Comparison of ENCODE assay signal across 10 cellular contexts in the genomic region with DNA sequence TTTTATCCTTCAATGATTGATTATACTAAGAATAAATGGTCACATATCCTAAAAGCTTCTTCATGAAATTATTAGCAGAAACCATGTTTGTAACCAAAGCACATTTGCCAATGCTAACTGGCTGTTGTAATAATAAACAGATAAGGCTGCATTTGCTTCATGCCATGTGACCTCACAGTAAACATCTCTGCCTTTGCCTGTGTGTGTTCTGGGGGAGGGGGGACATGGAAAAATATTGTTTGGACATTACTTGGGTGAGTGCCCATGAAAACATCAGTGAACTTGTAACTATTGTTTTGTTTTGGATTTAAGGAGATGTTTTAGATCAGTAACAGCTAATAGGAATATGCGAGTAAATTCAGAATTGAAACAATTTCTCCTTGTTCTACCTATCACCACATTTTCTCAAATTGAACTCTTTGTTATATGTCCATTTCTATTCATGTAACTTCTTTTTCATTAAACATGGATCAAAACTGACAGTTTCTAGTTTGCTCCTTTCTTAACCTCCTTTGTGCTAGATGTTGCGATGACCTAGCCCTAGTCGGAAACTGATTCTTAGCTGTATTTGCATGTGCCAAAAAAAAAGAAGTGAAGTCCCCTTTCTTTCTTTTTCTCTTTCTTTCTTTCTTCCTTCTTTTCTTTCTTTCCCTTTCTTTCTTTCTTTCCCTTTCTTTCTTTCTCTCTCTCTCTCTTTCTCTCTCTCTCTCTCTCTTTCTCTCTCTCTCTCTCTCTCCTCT. TPM values are rescaled to one million over a fixed set of nuclear protein-coding genes. Genes with fewer than 3 reads are reported as not detected.
A peak's percentile ranks its signal among the peaks of the same experiment; 100 is the strongest.
DNase-seq lines count a peak whose midpoint lies in the region; ATAC-seq and TF ChIP-seq lines count a peak whose summit lies in the region.
"Had no signal": no experiment of that assay in that cellular context is flagged by ENCODE, and none has a peak within 500 bp of the region (broad histone marks: within the 10 kb centered on the region; RNA-seq: fewer than 3 reads in every experiment).

No MANE protein-coding gene starts in this region.

- H3K27ac ChIP-seq in hepatocyte (peak overlapping the region; percentile 80), subcutaneous abdominal adipose tissue (ENCODE audit: low read depth, low read length) (peak overlapping the region; percentile 55)

- H3K27me3 ChIP-seq in hepatocyte (no peaks in the 10 kb centered on the region), subcutaneous abdominal adipose tissue (ENCODE audit: control insufficient read depth in 5 of 5, insufficient read depth in 4 of 5, low read length in 5 of 5) (no peaks in the 10 kb centered on the region)

- no peak for TF ChIP-seq CTCF in hepatocyte (IDR thresholded peaks at IDR 0.05; ENCODE audit: poor library complexity)

- no peaks in the 10 kb centered on the region for H4K20me1 ChIP-seq in hepatocyte (ENCODE audit: insufficient read depth, poor library complexity, severe bottlenecking)

- no peaks in the 10 kb centered on the region for H3K9me3 ChIP-seq in hepatocyte (ENCODE audit: low read depth)
- H3K9me3 ChIP-seq in subcutaneous abdominal adipose tissue (ENCODE audit: control insufficient read depth in 5 of 5, low read length in 5 of 5) = no peaks in the 10 kb centered on the region

- CTCF ChIA-PET in HEK293T (lab: Yijun Ruan, JAX) = no interaction called here

- WGBS in hepatocyte (ENCODE audit: low lambda C conversion rate, missing lambda C conversion rate) = 78% methylated on average over 3 of the region's 3 CpGs

- POLR2A ChIA-PET in HEK293T (lab: Yijun Ruan, JAX) = no interaction called here

- peak overlapping the region; percentile 72 for H2AFZ ChIP-seq in hepatocyte

- H3K36me3 ChIP-seq in hepatocyte (replicated peaks; ENCODE audit: insufficient read depth, low read depth) = no peaks in the 10 kb centered on the region
- no peaks in the 10 kb centered on the region for H3K36me3 ChIP-seq in subcutaneous abdominal adipose tissue (ENCODE audit: control insufficient read depth in 5 of 5, insufficient read depth in 5 of 5, low read length in 5 of 5)

- ATAC-seq in SK-N-SH treated with all-trans-retinoic acid at 6 μM for 48 hours (peak; percentile 43; the same call in 2 of the 3 replicates), GM21528 (IDR thresholded peaks at IDR 0.05; ENCODE audit: low FRiP score, unreplicated experiment) (no peak)

- H3K9me2 ChIP-seq in hepatocyte (replicated peaks; ENCODE audit: insufficient read depth) = no peaks in the 10 kb centered on the region

- H3K4me3 ChIP-seq in hepatocyte = no peak overlapping the region
- no peak overlapping the region for H3K4me3 ChIP-seq in subcutaneous abdominal adipose tissue (ENCODE audit: low read depth in 1 of 5, low read length in 5 of 5)

- H3K9ac ChIP-seq in subcutaneous abdominal adipose tissue (ENCODE audit: low read length in 5 of 5) = no peak overlapping the region

- H3K4me2 ChIP-seq in hepatocyte = peak overlapping the region; percentile 66

- H3K4me1 ChIP-seq in hepatocyte (ENCODE audit: insufficient read depth) (peaks cover 30% of the 10 kb centered on the region), subcutaneous abdominal adipose tissue (ENCODE audit: control insufficient read depth in 5 of 5, insufficient read depth in 5 of 5, low read length in 5 of 5) (peaks cover 0 to 20% (median 12%) of the 10 kb centered on the region in 5 donors)

- H3K79me2 ChIP-seq in hepatocyte = no peaks in the 10 kb centered on the region

- DNase-seq in NCI-H1105 treated with DMSO at 0.1 percent for 48 hours (lab: John Stamatoyannopoulos, UW) (peak; percentile 5), NCI-H1105 (lab: John Stamatoyannopoulos, UW) (no peak), hepatocyte (ENCODE audit: low spot score) (peak; percentile 56), HEK293T (ENCODE audit: extremely low spot score) (no peak)
- no peak for DNase-seq in activated CD4-positive, alpha-beta T cell treated with anti-CD3 and anti-CD28 coated beads, Interleukin-2, amount 50 U/mL, for 48 hours
- DNase-seq: NCI-H2171, SW 1271 had no signal

TF ChIP-seq in SK-N-SH treated with all-trans-retinoic acid at 6 μM for 48 hours, 23 proteins besides CTCF, POLR2A, EP300 and RAD21:
- TF ChIP-seq, protein P1, sequence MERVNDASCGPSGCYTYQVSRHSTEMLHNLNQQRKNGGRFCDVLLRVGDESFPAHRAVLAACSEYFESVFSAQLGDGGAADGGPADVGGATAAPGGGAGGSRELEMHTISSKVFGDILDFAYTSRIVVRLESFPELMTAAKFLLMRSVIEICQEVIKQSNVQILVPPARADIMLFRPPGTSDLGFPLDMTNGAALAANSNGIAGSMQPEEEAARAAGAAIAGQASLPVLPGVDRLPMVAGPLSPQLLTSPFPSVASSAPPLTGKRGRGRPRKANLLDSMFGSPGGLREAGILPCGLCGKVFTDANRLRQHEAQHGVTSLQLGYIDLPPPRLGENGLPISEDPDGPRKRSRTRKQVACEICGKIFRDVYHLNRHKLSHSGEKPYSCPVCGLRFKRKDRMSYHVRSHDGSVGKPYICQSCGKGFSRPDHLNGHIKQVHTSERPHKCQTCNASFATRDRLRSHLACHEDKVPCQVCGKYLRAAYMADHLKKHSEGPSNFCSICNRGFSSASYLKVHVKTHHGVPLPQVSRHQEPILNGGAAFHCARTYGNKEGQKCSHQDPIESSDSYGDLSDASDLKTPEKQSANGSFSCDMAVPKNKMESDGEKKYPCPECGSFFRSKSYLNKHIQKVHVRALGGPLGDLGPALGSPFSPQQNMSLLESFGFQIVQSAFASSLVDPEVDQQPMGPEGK (CRISPR knock-in tag; IDR thresholded peaks at IDR 0.05; ENCODE audit: borderline replicate concordance) = peak; percentile 80; the same call in 1 of the 2 replicates
- no peak for TF ChIP-seq BACH2 (CRISPR knock-in tag; IDR thresholded peaks at IDR 0.05; ENCODE audit: borderline replicate concordance)
- no peak for TF ChIP-seq GLIS3 (CRISPR knock-in tag; IDR thresholded peaks at IDR 0.05)
- TF ChIP-seq SNAI2 (CRISPR knock-in tag; IDR thresholded peaks at IDR 0.05) = no peak
- TF ChIP-seq ZFP3 (CRISPR knock-in tag; IDR thresholded peaks at IDR 0.05) = 0 out of 2 replicates have a peak, but pooled peaks have one; percentile 26
- peak; percentile 5; the same call in 1 of the 2 replicates for TF ChIP-seq ISL1 (CRISPR knock-in tag; IDR thresholded peaks at IDR 0.05)
- no peak for TF ChIP-seq ZC3H10 (CRISPR knock-in tag; IDR thresholded peaks at IDR 0.05)
TF ChIP-seq in SK-N-SH treated with all-trans-retinoic acid at 6 μM for 48 hours: peak in this region for 3.

TF ChIP-seq in HEK293T, 16 proteins besides CTCF, POLR2A, EP300 and RAD21:
- TF ChIP-seq NFRKB (IDR thresholded peaks at IDR 0.05) (no peak), L3MBTL2 (conservative IDR thresholded peaks at IDR 0.05) (no peak), BHLHE40 (IDR thresholded peaks at IDR 0.05; ENCODE audit: borderline replicate concordance) (no peak)

RNA-seq across cellular contexts. Expression of a gene that starts 45.1 kb away (rescaled TPM):
- total RNA-seq in hepatocyte = 0.16 TPM in 1 of 2 replicates, not detected in the other
- polyA plus RNA-seq in hepatocyte = 0.59 and 0.64 TPM in 2 replicates

Comparison
In these comparisons a context has a peak if more than half of its experiments do, and no peak if none do; other contexts are left out.
1. DNase-seq: peak in NCI-H1105 treated with DMSO at 0.1 percent for 48 hours (single experiment) and hepatocyte (single experiment); none in NCI-H1105 (single experiment), HEK293T (single experiment) and activated CD4-positive, alpha-beta T cell treated with anti-CD3 and anti-CD28 coated beads, Interleukin-2, amount 50 U/mL, for 48 hours (0 of 2).